In genomic region chr4:89048906-89049601, GRCh38 we compare ENCODE assay signal across 18 cellular contexts. TPM values are rescaled to one million over a fixed set of nuclear protein-coding genes. Genes with fewer than 3 reads are reported as not detected.
A peak's percentile ranks its signal among the peaks of the same experiment; 100 is the strongest.
DNase-seq lines count a peak whose midpoint lies in the region; ATAC-seq, FAIRE-seq and TF ChIP-seq lines count a peak whose summit lies in the region.
"Had no signal": no experiment of that assay in that cellular context is flagged by ENCODE, and none has a peak within 500 bp of the region (broad histone marks: within the 10 kb centered on the region; RNA-seq: fewer than 3 reads in every experiment).

No MANE protein-coding gene starts in this region.

- ATAC-seq in GM21447 (IDR thresholded peaks at IDR 0.05; ENCODE audit: unreplicated experiment), result no peak
- no peak for ATAC-seq in GM18858 (IDR thresholded peaks at IDR 0.05; ENCODE audit: unreplicated experiment)
- ATAC-seq: CD8-positive, alpha-beta T cell; HCT116 had no signal

- intact Hi-C loops in esophagus muscularis mucosa (cut with DNase I), result no loop called here
- intact Hi-C loops in A673 (cut with micrococcal nuclease; ENCODE audit: unreplicated experiment), result no loop called here

- peak; percentile 61 for FAIRE-seq in islet of Langerhans (lab: Jason Lieb, UNC)
- FAIRE-seq: A204.1, D721Med, GM18507, H54 had no signal

- no TSS peak for BruUV-seq in A673 (replicated peaks; lab: Mats Ljungman, UMichigan)

- H3K4me2 ChIP-seq in GM23248 (ENCODE audit: unreplicated experiment), result no peak overlapping the region

- in situ Hi-C loops in GM23248 (cut with MboI), result no loop called here

- POLR2A ChIA-PET in A673 (lab: Charles Lee; ENCODE audit: low non-redundant PET), result no interaction called here

- H3K4me3 ChIP-seq in GM23248, result no peak overlapping the region
- H3K4me3 ChIP-seq in esophagus muscularis mucosa, result no peak overlapping the region
- no peak overlapping the region for H3K4me3 ChIP-seq in A673 (ENCODE audit: low read depth, low read length, poor library complexity, severe bottlenecking)

- H3K27me3 ChIP-seq in GM23248 (replicated peaks; ENCODE audit: insufficient read depth), result no peaks in the 10 kb centered on the region
- H3K27me3 ChIP-seq in esophagus muscularis mucosa, result no peaks in the 10 kb centered on the region
- no peaks in the 10 kb centered on the region for H3K27me3 ChIP-seq in A673 (replicated peaks; ENCODE audit: insufficient read depth, low read depth, low read length, poor library complexity)

- H3K4me1 ChIP-seq in GM23248 (ENCODE audit: insufficient read depth) (peaks cover 5% of the 10 kb centered on the region; the same call in 1 of the 2 replicates), esophagus muscularis mucosa (peaks cover 0 to 28% (median 18%) of the 10 kb centered on the region in 4 donors), A673 (ENCODE audit: insufficient read depth, low read length, poor library complexity, severe bottlenecking) (peaks cover 6% of the 10 kb centered on the region)

- TF ChIP-seq CTCF in esophagus muscularis mucosa (IDR thresholded peaks at IDR 0.05) (no peak), A673 (conservative IDR thresholded peaks at IDR 0.05; ENCODE audit: low read depth, low read length) (no peak)

- TF ChIP-seq EP300 in esophagus muscularis mucosa (IDR thresholded peaks at IDR 0.05), result no peak

- no peaks in the 10 kb centered on the region for H4K20me1 ChIP-seq in GM23248 (ENCODE audit: insufficient read depth)

- no peaks in the 10 kb centered on the region for H3K36me3 ChIP-seq in GM23248 (ENCODE audit: low read depth)
- no peaks in the 10 kb centered on the region for H3K36me3 ChIP-seq in esophagus muscularis mucosa
- no peaks in the 10 kb centered on the region for H3K36me3 ChIP-seq in A673 (ENCODE audit: insufficient read depth, low read length, poor library complexity, severe bottlenecking)

- TF ChIP-seq POLR2A in esophagus muscularis mucosa (IDR thresholded peaks at IDR 0.05; ENCODE audit: low read depth), result no peak

- H3K9me3 ChIP-seq in GM23248 (ENCODE audit: low read depth) (no peaks in the 10 kb centered on the region), esophagus muscularis mucosa (no peaks in the 10 kb centered on the region), A673 (ENCODE audit: low read depth, low read length, poor library complexity, severe bottlenecking) (no peaks in the 10 kb centered on the region)

- no peak overlapping the region for H3K27ac ChIP-seq in GM23248
- peak overlapping the region; percentile 3 to 54 (median 26) for H3K27ac ChIP-seq in esophagus muscularis mucosa (replicated peaks in 1 of 4)
- H3K27ac ChIP-seq in A673 (ENCODE audit: low read depth, low read length, poor library complexity, severe bottlenecking), result no peak overlapping the region
- H3K27ac ChIP-seq: HL-60 had no signal

- CTCF ChIA-PET in A673 (lab: Charles Lee), result no interaction called here

- no peak overlapping the region for H2AFZ ChIP-seq in GM23248

- H3F3A ChIP-seq in GM23248 (ENCODE audit: insufficient read depth), result 0 out of 2 replicates have a peak, but pooled peaks cover 5% of the 10 kb centered on the region

- DNase-seq in GM23248 (peak; percentile 10), esophagus muscularis mucosa (ENCODE audit: extremely low spot score) (no peak), HuH-7.5 (ENCODE audit: low spot score) (no peak), A673 (ENCODE audit: low spot score) (no peak)
- DNase-seq: CD8-positive, alpha-beta T cell; COR-L47; DMS153; DMS79 treated with DMSO at 0.1 percent for 48 hours; KBM-7 had no signal

- H3K9ac ChIP-seq in GM23248, result no peak overlapping the region

- peaks cover 55% of the 10 kb centered on the region for H3K79me2 ChIP-seq in GM23248 (ENCODE audit: insufficient read depth)

- H3K9me2 ChIP-seq in GM23248 (ENCODE audit: insufficient read depth), result no peaks in the 10 kb centered on the region; the same call in 1 of the 2 replicates

- 72 to 84% methylated on average over 4 of the region's 4 CpGs for WGBS in GM23248 (ENCODE audit: low coverage in 1 of 2, low lambda C conversion rate in 2 of 2, missing lambda C conversion rate in 2 of 2), 2 experiments
- 64% methylated on average over 4 of the region's 4 CpGs for WGBS in esophagus muscularis mucosa

RNA-seq across cellular contexts. Expression of gene FAM13A, which starts 7.9 kb away (rescaled TPM):
- total RNA-seq in GM23248 (2014; rRNA removed; shearing (Covaris generic)), result 6.6 and 7.8 TPM in 2 replicates
- polyA plus RNA-seq in GM23248 (2016; fragmentation: Nextera tagmentation; extraction: Ambion mirVana), result 5.3 and 5.5 TPM in 2 replicates
- total RNA-seq in esophagus muscularis mucosa (10 to 100 TPM; 22.4 to 27.2 (median 26.0) TPM), A673 (2021) (15.5 and 16.1 TPM in 2 replicates)

Comparison
In these comparisons a context has a peak if more than half of its experiments do, and no peak if none do; other contexts are left out.
1. H3K27ac ChIP-seq: peak in esophagus muscularis mucosa (4 of 4); none in GM23248 (single experiment) and A673 (single experiment).